ENCODE assay signal across 1 cellular context in genomic region chr20:62381202-62381797, GRCh38.
TF ChIP-seq lines count a peak whose summit lies in the region.

No MANE protein-coding gene starts in this region.

TF ChIP-seq in IMR-90, 13 proteins besides CTCF, POLR2A, EP300 and RAD21:
- no peak for TF ChIP-seq USF2 (IDR thresholded peaks at IDR 0.05; ENCODE audit: low read depth, low read length)
- 0 out of 2 replicates have a peak, but pooled peaks have one; percentile 11 for TF ChIP-seq MAZ (IDR thresholded peaks at IDR 0.05; ENCODE audit: borderline replicate concordance, low read depth, low read length)
- peak; percentile 72 for TF ChIP-seq NFE2L2 (IDR thresholded peaks at IDR 0.05; ENCODE audit: low read depth, low read length)
TF ChIP-seq in IMR-90: peak in this region for 2.
